ENCODE assay signal across 1 cellular context in the genomic region with DNA sequence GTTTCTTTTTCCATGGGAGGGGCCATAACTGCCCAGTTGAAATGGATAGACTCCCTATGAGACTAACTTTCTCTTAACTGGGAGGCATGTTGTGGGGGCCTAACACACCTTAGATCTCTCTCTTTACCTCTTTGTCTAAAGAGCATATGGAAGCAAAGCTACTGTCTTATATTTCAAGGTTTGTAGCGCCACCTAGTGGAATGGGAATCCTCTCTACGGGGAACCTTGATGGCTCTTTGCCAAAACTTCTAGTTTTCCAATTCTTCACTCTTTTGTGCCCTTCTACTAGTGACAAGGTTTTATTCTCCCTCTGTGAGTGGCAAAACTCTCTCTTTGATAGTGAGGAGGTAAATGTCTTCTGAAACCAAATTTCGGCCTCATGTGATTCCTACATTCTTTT.
TF ChIP-seq lines count a peak whose summit lies in the region.

No MANE protein-coding gene starts in this region.

TF ChIP-seq in K562, 482 proteins besides CTCF, POLR2A, EP300 and RAD21 (continued from another document):
- TF ChIP-seq, protein P1, sequence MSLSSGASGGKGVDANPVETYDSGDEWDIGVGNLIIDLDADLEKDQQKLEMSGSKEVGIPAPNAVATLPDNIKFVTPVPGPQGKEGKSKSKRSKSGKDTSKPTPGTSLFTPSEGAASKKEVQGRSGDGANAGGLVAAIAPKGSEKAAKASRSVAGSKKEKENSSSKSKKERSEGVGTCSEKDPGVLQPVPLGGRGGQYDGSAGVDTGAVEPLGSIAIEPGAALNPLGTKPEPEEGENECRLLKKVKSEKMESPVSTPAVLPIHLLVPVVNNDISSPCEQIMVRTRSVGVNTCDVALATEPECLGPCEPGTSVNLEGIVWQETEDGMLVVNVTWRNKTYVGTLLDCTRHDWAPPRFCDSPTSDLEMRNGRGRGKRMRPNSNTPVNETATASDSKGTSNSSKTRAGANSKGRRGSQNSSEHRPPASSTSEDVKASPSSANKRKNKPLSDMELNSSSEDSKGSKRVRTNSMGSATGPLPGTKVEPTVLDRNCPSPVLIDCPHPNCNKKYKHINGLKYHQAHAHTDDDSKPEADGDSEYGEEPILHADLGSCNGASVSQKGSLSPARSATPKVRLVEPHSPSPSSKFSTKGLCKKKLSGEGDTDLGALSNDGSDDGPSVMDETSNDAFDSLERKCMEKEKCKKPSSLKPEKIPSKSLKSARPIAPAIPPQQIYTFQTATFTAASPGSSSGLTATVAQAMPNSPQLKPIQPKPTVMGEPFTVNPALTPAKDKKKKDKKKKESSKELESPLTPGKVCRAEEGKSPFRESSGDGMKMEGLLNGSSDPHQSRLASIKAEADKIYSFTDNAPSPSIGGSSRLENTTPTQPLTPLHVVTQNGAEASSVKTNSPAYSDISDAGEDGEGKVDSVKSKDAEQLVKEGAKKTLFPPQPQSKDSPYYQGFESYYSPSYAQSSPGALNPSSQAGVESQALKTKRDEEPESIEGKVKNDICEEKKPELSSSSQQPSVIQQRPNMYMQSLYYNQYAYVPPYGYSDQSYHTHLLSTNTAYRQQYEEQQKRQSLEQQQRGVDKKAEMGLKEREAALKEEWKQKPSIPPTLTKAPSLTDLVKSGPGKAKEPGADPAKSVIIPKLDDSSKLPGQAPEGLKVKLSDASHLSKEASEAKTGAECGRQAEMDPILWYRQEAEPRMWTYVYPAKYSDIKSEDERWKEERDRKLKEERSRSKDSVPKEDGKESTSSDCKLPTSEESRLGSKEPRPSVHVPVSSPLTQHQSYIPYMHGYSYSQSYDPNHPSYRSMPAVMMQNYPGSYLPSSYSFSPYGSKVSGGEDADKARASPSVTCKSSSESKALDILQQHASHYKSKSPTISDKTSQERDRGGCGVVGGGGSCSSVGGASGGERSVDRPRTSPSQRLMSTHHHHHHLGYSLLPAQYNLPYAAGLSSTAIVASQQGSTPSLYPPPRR (CRISPR knock-in tag; IDR thresholded peaks at IDR 0.05; ENCODE audit: borderline replicate concordance): no peak
TF ChIP-seq in K562: peak in this region for 1.
